17 cellular contexts compared by ENCODE assay signal in genomic region chr18:26685438-26686173, GRCh38.
DNase-seq lines count a peak whose midpoint lies in the region; ATAC-seq and TF ChIP-seq lines count a peak whose summit lies in the region.
"Had no signal": no experiment of that assay in that cellular context is flagged by ENCODE, and none has a peak within 500 bp of the region (broad histone marks: within the 10 kb centered on the region; RNA-seq: fewer than 3 reads in every experiment).

No MANE protein-coding gene starts in this region.

- intact Hi-C loops in left ventricle myocardium inferior (cut with micrococcal nuclease): no loop called here

- H4K20me1 ChIP-seq in SK-N-SH (ENCODE audit: insufficient read depth): no peaks in the 10 kb centered on the region

- no peak overlapping the region for H3K4me3 Mint-ChIP-seq in progenitor cell of endocrine pancreas (ENCODE audit: low read depth)
- H3K4me3 Mint-ChIP-seq: activated naive CD4-positive, alpha-beta T cell treated with anti-CD3 and anti-CD28 coated beads, Interleukin-2, amount 10 ng/mL, durations not matched to agents 7 days and 5 days; HFFc6; T-helper 1 cell treated with Interleukin-12 subunit alpha and Interleukin-12 subunit beta and Interleukin-4 antibody, amounts not matched to agents 30 μg/mL and 1 μg/mL, for 36 hours had no signal

- peak overlapping the region; percentile 63 for H3K27ac Mint-ChIP-seq in progenitor cell of endocrine pancreas
- H3K27ac Mint-ChIP-seq: activated naive CD4-positive, alpha-beta T cell treated with anti-CD3 and anti-CD28 coated beads, Interleukin-2, amount 10 ng/mL, durations not matched to agents 7 days and 5 days; HFFc6; T-helper 1 cell treated with Interleukin-12 subunit alpha and Interleukin-12 subunit beta and Interleukin-4 antibody, amounts not matched to agents 30 μg/mL and 1 μg/mL, for 36 hours had no signal

- DNase-seq in SK-N-SH (peak; percentile 14), NCI-H526 (lab: John Stamatoyannopoulos, UW) (peak; percentile 21 to 57), left ventricle myocardium inferior (no peak), progenitor cell of endocrine pancreas (ENCODE audit: low spot score, unreplicated experiment) (no peak)
- DNase-seq in effector CD8-positive, alpha-beta T cell (lab: John Stamatoyannopoulos, UW): no peak
- DNase-seq: activated CD4-positive, CD25-positive, alpha-beta regulatory T cell treated with anti-CD3 and anti-CD28 coated beads, Interleukin-2, amount 50 U/mL, for 72 hours; activated CD8-positive, alpha-beta memory T cell treated with anti-CD3 and anti-CD28 coated beads, Interleukin-2, amount 50 U/mL, for 4 hours; activated naive CD4-positive, alpha-beta T cell treated with anti-CD3 and anti-CD28 coated beads, Interleukin-2, amount 10 ng/mL, durations not matched to agents 7 days and 5 days; brain microvascular endothelial cell; HFFc6; KBM-7; NCI-H1436 treated with DMSO at 0.1 percent for 48 hours; RPMI8226 had no signal

- no peak for TF ChIP-seq EP300 in SK-N-SH (IDR thresholded peaks at IDR 0.05; ENCODE audit: borderline replicate concordance in 1 of 2, low read depth in 1 of 2, low read length in 1 of 2)

- no peak overlapping the region for H3K9ac ChIP-seq in SK-N-SH

- peaks cover 28% of the 10 kb centered on the region for H3K4me1 Mint-ChIP-seq in progenitor cell of endocrine pancreas (ENCODE audit: low read depth)
- H3K4me1 Mint-ChIP-seq: activated naive CD4-positive, alpha-beta T cell treated with anti-CD3 and anti-CD28 coated beads, Interleukin-2, amount 10 ng/mL, durations not matched to agents 7 days and 5 days had no signal

- CTCF ChIA-PET in SK-N-SH (lab: Yijun Ruan, JAX): interaction anchor here (0.5 to 1.6 kb wide), 4 partner anchors 13 to 379 kb away, joined by 3 to 4 read pairs (median 3); no protein-coding TSS in a partner anchor

- H2AFZ ChIP-seq in SK-N-SH (ENCODE audit: low read depth): no peak overlapping the region

- H3K36me3 ChIP-seq in SK-N-SH (replicated peaks in 1 of 2; ENCODE audit: control insufficient read depth in 1 of 2, insufficient read depth in 2 of 2, low read length in 1 of 2): no peaks in the 10 kb centered on the region
- H3K36me3 ChIP-seq in left ventricle myocardium inferior: no peaks in the 10 kb centered on the region
- H3K36me3 ChIP-seq: brain microvascular endothelial cell had no signal

- no peaks in the 10 kb centered on the region for H3K9me3 Mint-ChIP-seq in progenitor cell of endocrine pancreas (ENCODE audit: low read depth)
- H3K9me3 Mint-ChIP-seq: activated naive CD4-positive, alpha-beta T cell treated with anti-CD3 and anti-CD28 coated beads, Interleukin-2, amount 10 ng/mL, durations not matched to agents 7 days and 5 days; HFFc6 had no signal

- H3K9me2 ChIP-seq in SK-N-SH: no peaks in the 10 kb centered on the region

- POLR2A ChIA-PET in SK-N-SH (lab: Yijun Ruan, JAX): interaction anchor here (0.6 kb wide), 1 partner anchor 12 kb away, joined by 5 read pairs; no protein-coding TSS in a partner anchor

- H3K4me1 ChIP-seq in SK-N-SH (ENCODE audit: control insufficient read depth in 1 of 2, insufficient read depth in 2 of 2, low read depth in 1 of 2, low read length in 1 of 2): peaks cover 0 to 18% of the 10 kb centered on the region in 2 experiments; a peak in 2 of 4 replicates
- H3K4me1 ChIP-seq in left ventricle myocardium inferior: peaks cover 11% of the 10 kb centered on the region

- H3K9me3 ChIP-seq in SK-N-SH (no peaks in the 10 kb centered on the region), left ventricle myocardium inferior (replicated peaks) (no peaks in the 10 kb centered on the region)

- H3K27me3 ChIP-seq in SK-N-SH (ENCODE audit: insufficient read depth) (no peaks in the 10 kb centered on the region), left ventricle myocardium inferior (ENCODE audit: low read depth) (peaks cover 5% of the 10 kb centered on the region)
- H3K27me3 ChIP-seq: brain microvascular endothelial cell had no signal

- 77% methylated on average over 5 of the region's 5 CpGs for WGBS in SK-N-SH (ENCODE audit: low lambda C conversion rate)

- no peak for TF ChIP-seq RAD21 in SK-N-SH (IDR thresholded peaks at IDR 0.05; ENCODE audit: low read length)

- no peak for TF ChIP-seq CTCF in SK-N-SH (IDR thresholded peaks at IDR 0.05)
- no peak for TF ChIP-seq CTCF in left ventricle myocardium inferior (IDR thresholded peaks at IDR 0.05; ENCODE audit: borderline replicate concordance)
- no peak for TF ChIP-seq CTCF in progenitor cell of endocrine pancreas (IDR thresholded peaks at IDR 0.05; ENCODE audit: unreplicated experiment)

- ATAC-seq in SK-N-SH treated with all-trans-retinoic acid at 6 μM for 48 hours (no peak), GM19452 (IDR thresholded peaks at IDR 0.05; ENCODE audit: unreplicated experiment) (no peak), GM18519 (IDR thresholded peaks at IDR 0.05; ENCODE audit: low FRiP score, unreplicated experiment) (no peak)

- H3K4me2 ChIP-seq in SK-N-SH: no peak overlapping the region

- H3K4me3 ChIP-seq in SK-N-SH (ENCODE audit: low read depth in 2 of 2, low read length in 1 of 2): no peak overlapping the region
- H3K4me3 ChIP-seq in left ventricle myocardium inferior: no peak overlapping the region

- no peaks in the 10 kb centered on the region for H3K36me3 Mint-ChIP-seq in progenitor cell of endocrine pancreas (ENCODE audit: insufficient read depth)
- H3K36me3 Mint-ChIP-seq: activated naive CD4-positive, alpha-beta T cell treated with anti-CD3 and anti-CD28 coated beads, Interleukin-2, amount 10 ng/mL, durations not matched to agents 7 days and 5 days had no signal

- H3K27me3 Mint-ChIP-seq in progenitor cell of endocrine pancreas: peaks cover 3% of the 10 kb centered on the region
- H3K27me3 Mint-ChIP-seq: activated naive CD4-positive, alpha-beta T cell treated with anti-CD3 and anti-CD28 coated beads, Interleukin-2, amount 10 ng/mL, durations not matched to agents 7 days and 5 days had no signal

- H3K27ac ChIP-seq in SK-N-SH (ENCODE audit: low read depth in 2 of 2, low read length in 1 of 2) (peak overlapping the region in 1 of 2 experiments; percentile 55; a peak in 2 of 4 replicates), left ventricle myocardium inferior (replicated peaks) (peak overlapping the region; percentile 42)
- H3K27ac ChIP-seq: brain microvascular endothelial cell had no signal

- H3K79me2 ChIP-seq in SK-N-SH (ENCODE audit: insufficient read depth): no peaks in the 10 kb centered on the region

- no peaks in the 10 kb centered on the region for H3F3A ChIP-seq in SK-N-SH (replicated peaks; ENCODE audit: insufficient read depth)

TF ChIP-seq in SK-N-SH, 30 proteins besides CTCF, POLR2A, EP300 and RAD21 (continues in another document):
- TF ChIP-seq, protein P1, sequence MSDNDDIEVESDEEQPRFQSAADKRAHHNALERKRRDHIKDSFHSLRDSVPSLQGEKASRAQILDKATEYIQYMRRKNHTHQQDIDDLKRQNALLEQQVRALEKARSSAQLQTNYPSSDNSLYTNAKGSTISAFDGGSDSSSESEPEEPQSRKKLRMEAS (IDR thresholded peaks at IDR 0.05; ENCODE audit: low read depth): no peak
- TF ChIP-seq TCF12 (IDR thresholded peaks at IDR 0.05) (no peak), FOXM1 (IDR thresholded peaks at IDR 0.05; ENCODE audit: low read depth) (no peak), YY1 (IDR thresholded peaks at IDR 0.05; ENCODE audit: low read depth) (no peak)
- TF ChIP-seq, protein P2, sequence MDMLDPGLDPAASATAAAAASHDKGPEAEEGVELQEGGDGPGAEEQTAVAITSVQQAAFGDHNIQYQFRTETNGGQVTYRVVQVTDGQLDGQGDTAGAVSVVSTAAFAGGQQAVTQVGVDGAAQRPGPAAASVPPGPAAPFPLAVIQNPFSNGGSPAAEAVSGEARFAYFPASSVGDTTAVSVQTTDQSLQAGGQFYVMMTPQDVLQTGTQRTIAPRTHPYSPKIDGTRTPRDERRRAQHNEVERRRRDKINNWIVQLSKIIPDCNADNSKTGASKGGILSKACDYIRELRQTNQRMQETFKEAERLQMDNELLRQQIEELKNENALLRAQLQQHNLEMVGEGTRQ (IDR thresholded peaks at IDR 0.05; ENCODE audit: borderline replicate concordance, low read depth, low read length): no peak
- TF ChIP-seq, protein P3, sequence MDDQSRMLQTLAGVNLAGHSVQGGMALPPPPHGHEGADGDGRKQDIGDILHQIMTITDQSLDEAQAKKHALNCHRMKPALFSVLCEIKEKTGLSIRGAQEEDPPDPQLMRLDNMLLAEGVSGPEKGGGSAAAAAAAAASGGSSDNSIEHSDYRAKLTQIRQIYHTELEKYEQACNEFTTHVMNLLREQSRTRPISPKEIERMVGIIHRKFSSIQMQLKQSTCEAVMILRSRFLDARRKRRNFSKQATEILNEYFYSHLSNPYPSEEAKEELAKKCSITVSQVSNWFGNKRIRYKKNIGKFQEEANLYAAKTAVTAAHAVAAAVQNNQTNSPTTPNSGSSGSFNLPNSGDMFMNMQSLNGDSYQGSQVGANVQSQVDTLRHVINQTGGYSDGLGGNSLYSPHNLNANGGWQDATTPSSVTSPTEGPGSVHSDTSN (IDR thresholded peaks at IDR 0.05): no peak

TF ChIP-seq in SK-N-SH treated with all-trans-retinoic acid at 6 μM for 48 hours, 23 proteins besides CTCF, POLR2A, EP300 and RAD21 (continues in another document):
- TF ChIP-seq ISL1 (CRISPR knock-in tag; IDR thresholded peaks at IDR 0.05): no peak
- TF ChIP-seq ESRRG (CRISPR knock-in tag; IDR thresholded peaks at IDR 0.05): no peak
- no peak for TF ChIP-seq TOX (CRISPR knock-in tag; IDR thresholded peaks at IDR 0.05; ENCODE audit: borderline replicate concordance)
- TF ChIP-seq CSDC2 (CRISPR knock-in tag; IDR thresholded peaks at IDR 0.05): no peak
- TF ChIP-seq ZNF70 (CRISPR knock-in tag; IDR thresholded peaks at IDR 0.05): no peak

Comparison
In these comparisons a context has a peak if more than half of its experiments do, and no peak if none do; other contexts are left out.
1. DNase-seq: peak in SK-N-SH (single experiment) and NCI-H526 (2 of 2); none in left ventricle myocardium inferior (single experiment), progenitor cell of endocrine pancreas (single experiment) and effector CD8-positive, alpha-beta T cell (single experiment).